ENCODE assay signal across 1 cellular context in the genomic region with DNA sequence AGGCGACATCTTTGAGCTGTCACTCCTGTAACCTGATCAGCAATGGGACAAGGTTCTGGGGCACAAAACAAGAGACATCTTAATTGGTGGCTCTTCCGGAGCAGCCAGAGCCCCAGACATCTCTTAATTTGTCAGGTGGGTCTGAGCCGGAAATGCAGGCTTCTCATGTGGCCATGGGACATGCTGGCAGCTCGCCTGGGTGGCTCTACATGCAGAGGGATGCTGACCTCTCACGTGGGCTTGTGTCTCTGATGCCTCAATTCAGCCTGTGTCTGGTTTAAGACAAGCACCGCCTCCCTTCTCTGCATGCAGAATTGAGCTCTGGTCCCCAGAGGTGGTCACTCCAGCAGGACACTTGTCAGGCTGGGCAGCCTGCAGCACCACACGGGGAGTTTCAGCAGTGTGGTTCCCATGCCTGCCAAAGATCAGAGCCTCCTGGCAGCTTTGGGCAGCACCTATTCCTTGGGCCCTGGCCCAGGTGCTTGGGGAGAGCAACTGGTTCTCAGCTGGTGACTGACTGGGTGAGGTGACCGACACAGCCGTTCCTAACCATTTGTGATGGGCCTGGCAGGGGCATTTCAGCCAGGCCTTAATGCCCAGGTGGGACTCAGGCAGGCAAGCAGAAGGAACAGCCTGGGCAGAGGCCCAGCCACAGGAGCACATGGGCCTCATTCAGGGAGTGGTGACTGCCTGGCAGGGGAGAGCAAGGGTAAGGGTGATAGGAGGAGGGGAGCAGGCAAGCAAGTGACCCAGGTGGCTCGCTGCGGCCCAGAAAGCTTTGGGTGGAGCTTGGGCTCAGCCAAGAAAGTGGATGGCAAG.
TF ChIP-seq lines count a peak whose summit lies in the region.

No MANE protein-coding gene starts in this region.

TF ChIP-seq in SK-N-SH, 30 proteins besides CTCF, POLR2A, EP300 and RAD21 (continued from another document):
- TF ChIP-seq NRF1 (IDR thresholded peaks at IDR 0.05; ENCODE audit: low read depth, low read length) (no peak), FOSL2 (IDR thresholded peaks at IDR 0.05; ENCODE audit: borderline replicate concordance, low read depth) (no peak), POLR2AphosphoS5 (IDR thresholded peaks at IDR 0.05; ENCODE audit: low read depth, low read length) (no peak), NFIC (IDR thresholded peaks at IDR 0.05; ENCODE audit: borderline replicate concordance) (no peak)
TF ChIP-seq in SK-N-SH: peak in this region for 0.
